In the genomic region with DNA sequence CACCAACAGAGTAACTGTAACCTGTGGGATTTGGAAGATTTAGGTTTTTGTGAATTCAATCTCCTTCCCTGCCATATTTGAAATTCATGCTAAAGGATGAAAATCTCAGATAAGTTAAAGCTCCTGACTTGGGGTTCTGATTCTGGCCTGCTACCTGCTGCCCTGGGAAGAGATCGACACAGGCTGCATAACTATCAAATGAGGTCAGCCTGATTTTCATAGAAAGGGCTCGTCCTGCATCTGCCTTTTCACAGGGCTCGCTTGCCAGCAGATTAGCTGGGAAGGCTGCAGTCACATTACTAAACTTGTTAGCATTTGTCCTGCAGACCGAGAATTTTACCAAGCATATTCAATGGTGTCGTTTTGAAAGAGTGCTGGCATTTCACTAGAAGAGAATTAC, we compare ENCODE assay signal across 13 cellular contexts. TPM values are rescaled to one million over a fixed set of nuclear protein-coding genes. Genes with fewer than 3 reads are reported as not detected.
DNase-seq lines count a peak whose midpoint lies in the region; ATAC-seq and TF ChIP-seq lines count a peak whose summit lies in the region.
"Had no signal": no experiment of that assay in that cellular context is flagged by ENCODE, and none has a peak within 500 bp of the region (broad histone marks: within the 10 kb centered on the region; RNA-seq: fewer than 3 reads in every experiment).

No MANE protein-coding gene starts in this region.

- intact Hi-C loops in IMR-90 (cut with micrococcal nuclease): no loop called here
- intact Hi-C loops in CD4-positive, alpha-beta memory T cell (cut with micrococcal nuclease): no loop called here

- H3K27me3 ChIP-seq in IMR-90 (ENCODE audit: control insufficient read depth, insufficient read depth, low read length) (no peaks in the 10 kb centered on the region), ectodermal cell (ENCODE audit: control insufficient read depth, insufficient read depth, low read length, poor library complexity, severe bottlenecking) (no peaks in the 10 kb centered on the region), smooth muscle cell (ENCODE audit: low read depth) (no peaks in the 10 kb centered on the region)
- H3K27me3 ChIP-seq in CD4-positive, alpha-beta memory T cell (ENCODE audit: insufficient read depth, low read length): no peaks in the 10 kb centered on the region

- H3K4me3 ChIP-seq in IMR-90 (ENCODE audit: insufficient read depth, low read depth, low read length) (no peak overlapping the region), ectodermal cell (ENCODE audit: insufficient read depth, low read depth, low read length) (no peak overlapping the region), smooth muscle cell (no peak overlapping the region)
- H3K4me3 ChIP-seq in CD4-positive, alpha-beta memory T cell (ENCODE audit: low read length in 2 of 2): no peak overlapping the region

- in situ Hi-C loops in IMR-90 (cut with MboI; ENCODE audit: low sequenced_read_pairs): loop anchor here (10.0 kb wide), 1 partner anchor 264 kb away; a partner anchor contains a TSS

- no peak overlapping the region for H3K27ac ChIP-seq in IMR-90 (ENCODE audit: insufficient read depth, low read length)
- peak overlapping the region; percentile 41 for H3K27ac ChIP-seq in ectodermal cell (ENCODE audit: insufficient read depth, low read depth, low read length, poor library complexity, severe bottlenecking)
- H3K27ac ChIP-seq in smooth muscle cell (ENCODE audit: low read depth): no peak overlapping the region
- no peak overlapping the region for H3K27ac ChIP-seq in CD4-positive, alpha-beta memory T cell (ENCODE audit: low read depth, low read length)
- H3K27ac ChIP-seq: VCaP had no signal

- H2AFZ ChIP-seq in IMR-90 (replicated peaks; ENCODE audit: low read length, poor library complexity): no peak overlapping the region
- no peak overlapping the region for H2AFZ ChIP-seq in smooth muscle cell (ENCODE audit: low read depth)

- no peak overlapping the region for H3K27ac Mint-ChIP-seq in effector memory CD8-positive, alpha-beta T cell
- no peak overlapping the region for H3K27ac Mint-ChIP-seq in T-helper 17 cell
- no peak overlapping the region for H3K27ac Mint-ChIP-seq in CD4-positive, alpha-beta memory T cell

- TF ChIP-seq POLR2A in IMR-90 (IDR thresholded peaks at IDR 0.05; ENCODE audit: low read depth, low read length): no peak

- H3K14ac ChIP-seq in IMR-90 (replicated peaks; ENCODE audit: low read depth, low read length): peak overlapping the region; percentile 46; the same call in 1 of the 2 replicates

- H3K4me3 Mint-ChIP-seq in effector memory CD8-positive, alpha-beta T cell: no peak overlapping the region
- H3K4me3 Mint-ChIP-seq in T-helper 17 cell: no peak overlapping the region
- no peak overlapping the region for H3K4me3 Mint-ChIP-seq in CD4-positive, alpha-beta memory T cell
- H3K4me3 Mint-ChIP-seq: neural crest cell had no signal

- H3K4me2 ChIP-seq in IMR-90 (ENCODE audit: low read depth, low read length): no peak overlapping the region
- peak overlapping the region; percentile 51 for H3K4me2 ChIP-seq in smooth muscle cell

- H3K79me1 ChIP-seq in IMR-90 (ENCODE audit: low read depth in 1 of 2, low read length in 2 of 2): peaks cover 30 to 59% of the 10 kb centered on the region in 2 experiments

- no peak overlapping the region for H2BK15ac ChIP-seq in IMR-90 (ENCODE audit: low read depth, low read length)

- H4K5ac ChIP-seq in IMR-90 (ENCODE audit: low read depth, low read length): no peak overlapping the region

- no peak overlapping the region for H2BK5ac ChIP-seq in IMR-90 (ENCODE audit: low read depth, low read length, poor library complexity, severe bottlenecking)

- H3K9me3 Mint-ChIP-seq in effector memory CD8-positive, alpha-beta T cell: no peaks in the 10 kb centered on the region
- peaks cover 0 to 2% (median 0%) of the 10 kb centered on the region in 8 donors for H3K9me3 Mint-ChIP-seq in CD4-positive, alpha-beta memory T cell
- H3K9me3 Mint-ChIP-seq: neural crest cell had no signal

- TF ChIP-seq RAD21 in IMR-90 (IDR thresholded peaks at IDR 0.05; ENCODE audit: low read length): no peak

- H3K23ac ChIP-seq in IMR-90 (ENCODE audit: low read depth, low read length): peak overlapping the region; percentile 62; the same call in 1 of the 2 replicates

- H3K27me3 Mint-ChIP-seq in effector memory CD8-positive, alpha-beta T cell: no peaks in the 10 kb centered on the region
- H3K27me3 Mint-ChIP-seq in T-helper 17 cell: no peaks in the 10 kb centered on the region
- H3K27me3 Mint-ChIP-seq in CD4-positive, alpha-beta memory T cell: no peaks in the 10 kb centered on the region

- H3K9me3 ChIP-seq in IMR-90 (ENCODE audit: control insufficient read depth, insufficient read depth, low read length) (no peaks in the 10 kb centered on the region), ectodermal cell (ENCODE audit: control insufficient read depth, low read length) (no peaks in the 10 kb centered on the region), smooth muscle cell (replicated peaks; ENCODE audit: low read depth) (no peaks in the 10 kb centered on the region), T-helper 17 cell (ENCODE audit: control insufficient read depth, low read length, poor library complexity, severe bottlenecking) (no peaks in the 10 kb centered on the region)
- H3K9me3 ChIP-seq in CD4-positive, alpha-beta memory T cell (ENCODE audit: control insufficient read depth in 1 of 2, low read length in 2 of 2): no peaks in the 10 kb centered on the region

- WGBS in IMR-90 (ENCODE audit: extremely low coverage in 2 of 2, insufficient read length in 1 of 2), 2 experiments: 47% methylated on average over 3 of the region's 5 CpGs; no CpG with 5 or more reads in 1 of the 2 experiments
- WGBS in ectodermal cell, 2 experiments: 22 to 33% methylated on average over 5 of the region's 5 CpGs
- WGBS in smooth muscle cell (ENCODE audit: low lambda C conversion rate): 15% methylated on average over 5 of the region's 5 CpGs

- H2AK5ac ChIP-seq in IMR-90 (ENCODE audit: low read depth, low read length): no peak overlapping the region

- peak overlapping the region; percentile 1; the same call in 1 of the 2 replicates for H3K4ac ChIP-seq in IMR-90 (ENCODE audit: low read depth, low read length)

- TF ChIP-seq CTCF in IMR-90 (conservative IDR thresholded peaks at IDR 0.05; ENCODE audit: low read depth, low read length) (no peak), smooth muscle cell (IDR thresholded peaks at IDR 0.05; ENCODE audit: borderline replicate concordance, insufficient read depth, poor library complexity, severe bottlenecking) (no peak)

- CTCF ChIA-PET in IMR-90 (lab: Yijun Ruan, JAX): no interaction called here
- CTCF ChIA-PET in CD4-positive, alpha-beta memory T cell (lab: Charles Lee; ENCODE audit: partially characterized antibody): interaction anchor here (1.0 to 1.2 kb wide), 4 partner anchors 11 to 189 kb away, joined by 3 to 4 read pairs (median 3); no protein-coding TSS in a partner anchor

- no peak overlapping the region for H3K9ac ChIP-seq in IMR-90 (ENCODE audit: low read depth, low read length)
- no peak overlapping the region for H3K9ac ChIP-seq in smooth muscle cell (ENCODE audit: low read depth)

- 0 out of 2 replicates have a peak overlapping the region, but pooled peaks have one; percentile 37 for H4K91ac ChIP-seq in IMR-90 (ENCODE audit: insufficient read depth, low read depth, low read length)

- BruUV-seq in IMR-90 (replicated peaks; lab: Mats Ljungman, UMichigan): no TSS peak

- POLR2A ChIA-PET in IMR-90 (lab: Charles Lee; ENCODE audit: unreplicated experiment): no interaction called here
- POLR2A ChIA-PET in CD4-positive, alpha-beta memory T cell (lab: Charles Lee; ENCODE audit: partially characterized antibody): no interaction called here

- H3K36me3 Mint-ChIP-seq in effector memory CD8-positive, alpha-beta T cell (ENCODE audit: insufficient read depth): peaks cover 3% of the 10 kb centered on the region
- no peaks in the 10 kb centered on the region for H3K36me3 Mint-ChIP-seq in T-helper 17 cell (ENCODE audit: low read depth)
- peaks cover 1 to 12% of the 10 kb centered on the region in 2 donors for H3K36me3 Mint-ChIP-seq in CD4-positive, alpha-beta memory T cell

- H3K79me2 ChIP-seq in smooth muscle cell (ENCODE audit: low read depth): peaks cover 12% of the 10 kb centered on the region

- peaks cover 3% of the 10 kb centered on the region; the same call in 1 of the 2 replicates for H3K36me3 ChIP-seq in IMR-90 (ENCODE audit: control insufficient read depth, insufficient read depth, low read length)
- no peaks in the 10 kb centered on the region for H3K36me3 ChIP-seq in ectodermal cell (ENCODE audit: control insufficient read depth, insufficient read depth, low read length)
- no peaks in the 10 kb centered on the region for H3K36me3 ChIP-seq in smooth muscle cell (ENCODE audit: low read depth)
- H3K36me3 ChIP-seq in CD4-positive, alpha-beta memory T cell (ENCODE audit: insufficient read depth, low read length): no peaks in the 10 kb centered on the region

- H3K9me1 ChIP-seq in IMR-90 (ENCODE audit: insufficient read depth, low read length): 0 out of 2 replicates have a peak, but pooled peaks cover 16% of the 10 kb centered on the region

- H3K4me1 Mint-ChIP-seq in effector memory CD8-positive, alpha-beta T cell (ENCODE audit: low read depth in 2 of 2): peaks cover 14 to 50% of the 10 kb centered on the region in 2 donors
- peaks cover 22% of the 10 kb centered on the region for H3K4me1 Mint-ChIP-seq in T-helper 17 cell
- H3K4me1 Mint-ChIP-seq in CD4-positive, alpha-beta memory T cell: peaks cover 13 to 32% (median 19%) of the 10 kb centered on the region in 4 donors

- dilution Hi-C loops in IMR-90 (cut with HindIII; ENCODE audit: low sequenced_read_pairs, unreplicated experiment): no loop called here

- H3K4me1 ChIP-seq in IMR-90 (ENCODE audit: control insufficient read depth, insufficient read depth, low read length): peaks cover 30% of the 10 kb centered on the region
- peaks cover 37% of the 10 kb centered on the region for H3K4me1 ChIP-seq in ectodermal cell (ENCODE audit: control insufficient read depth, insufficient read depth, low read length)
- H3K4me1 ChIP-seq in smooth muscle cell (ENCODE audit: low read depth): peaks cover 50% of the 10 kb centered on the region
- H3K4me1 ChIP-seq in CD4-positive, alpha-beta memory T cell (ENCODE audit: insufficient read depth, low read length): no peaks in the 10 kb centered on the region

- peak overlapping the region in 1 of 2 experiments; percentile 20; a peak in 1 of 4 replicates for H4K8ac ChIP-seq in IMR-90 (ENCODE audit: low read depth in 2 of 2, low read length in 2 of 2)

- no peak overlapping the region for H2AK9ac ChIP-seq in IMR-90 (replicated peaks; ENCODE audit: low read depth, low read length, poor library complexity)

- H4K20me1 ChIP-seq in IMR-90 (ENCODE audit: insufficient read depth, low read length) (peaks cover 12% of the 10 kb centered on the region; the same call in 1 of the 2 replicates), smooth muscle cell (ENCODE audit: low read depth) (no peaks in the 10 kb centered on the region)

- H3K56ac ChIP-seq in IMR-90 (ENCODE audit: extremely low read depth, insufficient read depth, low read length): no peak overlapping the region

- H3K18ac ChIP-seq in IMR-90 (ENCODE audit: low read depth, low read length): no peak overlapping the region

- peak overlapping the region; percentile 25; the same call in 1 of the 2 replicates for H2BK120ac ChIP-seq in IMR-90 (ENCODE audit: low read depth, low read length)

- peak overlapping the region; percentile 22; the same call in 1 of the 2 replicates for H2BK20ac ChIP-seq in IMR-90 (ENCODE audit: low read depth, low read length)

- H3F3A ChIP-seq in smooth muscle cell (ENCODE audit: low read depth): peaks cover 6% of the 10 kb centered on the region

- ATAC-seq in IMR-90 (ENCODE audit: low read depth): no peak
- no peak for ATAC-seq in effector memory CD8-positive, alpha-beta T cell (replicated peaks)
- no peak for ATAC-seq in T-helper 17 cell

- DNase-seq in IMR-90: peak; percentile 43
- peak; percentile 35 for DNase-seq in kidney glomerular epithelial cell (lab: John Stamatoyannopoulos, UW)
- DNase-seq in smooth muscle cell (lab: John Stamatoyannopoulos, UW; ENCODE audit: unreplicated experiment): no peak
- DNase-seq in RKO (ENCODE audit: low spot score): no peak
- DNase-seq in effector memory CD8-positive, alpha-beta T cell: no peak
- DNase-seq in T-helper 17 cell: no peak
- no peak for DNase-seq in CD4-positive, alpha-beta memory T cell
- DNase-seq: COR-L47; NCI-H1694 treated with DMSO at 0.1 percent for 48 hours; stimulated activated CD4-positive, alpha-beta T cell treated with anti-CD3 and anti-CD28 coated beads, Interleukin-4, amount 100 ng/mL, for 1 hour had no signal

RNA-seq across cellular contexts. Expression of a gene that starts 14.6 kb away (rescaled TPM):
- 20.8 and 24.2 TPM in 2 replicates for total RNA-seq in IMR-90 (2012; rRNA removed)
- polyA plus RNA-seq in IMR-90 (2012; rRNA removed): 10.0 and 14.2 TPM in 2 replicates
- 2.5 and 2.8 TPM in 2 replicates for polyA plus RNA-seq in IMR-90 (2012; cell fraction: cytosol; rRNA removed)
- 4.8 and 35.5 TPM in 2 replicates for polyA plus RNA-seq in IMR-90 (2012; cell fraction: nucleus; rRNA removed; ENCODE audit: low replicate concordance)
- 31.6 TPM for polyA plus RNA-seq in ectodermal cell (2013, experiment 1 of 4)
- polyA plus RNA-seq in ectodermal cell (2013, experiment 2 of 4): 28.6 TPM
- polyA plus RNA-seq in ectodermal cell (2013, experiment 3 of 4): 22.5 TPM
- 23.1 TPM for polyA plus RNA-seq in ectodermal cell (2013, experiment 4 of 4)
- 7.1 and 9.4 TPM in 2 replicates for total RNA-seq in smooth muscle cell
- 3.7 and 6.1 TPM in 2 replicates for polyA plus RNA-seq in smooth muscle cell
- 10 to 100 TPM; 20.7 to 22.2 TPM for total RNA-seq in T-helper 17 cell
- total RNA-seq in CD4-positive, alpha-beta memory T cell: 10 to 100 TPM; 39.6 to 40.9 TPM
- 10 to 100 TPM in 1 of 2 donors, 1 to 10 TPM in 1; 8.8 to 10.5 TPM for polyA plus RNA-seq in CD4-positive, alpha-beta memory T cell

Comparison
In these comparisons a context has a peak if more than half of its experiments do, and no peak if none do; other contexts are left out.
1. DNase-seq: peak in IMR-90 (single experiment) and kidney glomerular epithelial cell (single experiment); none in smooth muscle cell (single experiment), RKO (single experiment), effector memory CD8-positive, alpha-beta T cell (0 of 3), T-helper 17 cell (0 of 3) and CD4-positive, alpha-beta memory T cell (0 of 5).